ENCODE assay signal across 8 cellular contexts in the genomic region with DNA sequence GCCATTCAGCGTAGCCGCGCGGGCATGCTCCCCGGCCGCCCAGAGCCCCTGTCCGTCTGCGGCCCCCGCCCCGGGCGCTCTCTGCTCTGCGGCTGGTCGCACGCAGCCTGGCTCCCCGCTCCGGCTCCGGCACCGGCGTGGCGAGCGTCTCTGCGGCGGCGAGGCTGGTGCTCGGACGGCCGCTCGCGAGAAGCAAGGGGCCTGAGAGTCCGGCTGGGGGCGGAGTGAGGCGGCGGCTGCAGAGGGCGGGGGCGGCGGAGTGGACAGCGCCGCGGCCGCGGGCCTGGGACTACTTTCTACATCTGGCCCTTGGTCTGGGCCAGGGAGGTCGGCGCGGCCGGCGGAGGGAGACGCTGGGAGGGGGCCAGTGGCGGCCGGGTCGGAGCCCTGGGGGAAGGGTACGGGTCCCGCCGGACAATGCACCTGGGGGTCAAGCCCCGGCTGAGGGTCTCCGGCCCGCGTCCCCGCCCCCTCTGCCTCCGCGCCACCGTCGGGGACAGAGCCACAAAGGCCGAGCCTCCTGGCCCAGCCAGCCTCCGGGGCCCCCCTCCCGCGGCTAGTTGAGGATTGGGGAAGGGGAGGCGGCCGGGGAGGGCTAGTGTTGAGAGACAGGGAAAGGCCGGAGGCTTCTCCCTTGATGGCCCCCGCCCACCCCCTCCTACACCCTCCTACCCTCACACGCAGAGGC. TPM values are rescaled to one million over a fixed set of nuclear protein-coding genes. Genes with fewer than 3 reads are reported as not detected.
DNase-seq lines count a peak whose midpoint lies in the region; ATAC-seq and TF ChIP-seq lines count a peak whose summit lies in the region.

A gene with protein sequence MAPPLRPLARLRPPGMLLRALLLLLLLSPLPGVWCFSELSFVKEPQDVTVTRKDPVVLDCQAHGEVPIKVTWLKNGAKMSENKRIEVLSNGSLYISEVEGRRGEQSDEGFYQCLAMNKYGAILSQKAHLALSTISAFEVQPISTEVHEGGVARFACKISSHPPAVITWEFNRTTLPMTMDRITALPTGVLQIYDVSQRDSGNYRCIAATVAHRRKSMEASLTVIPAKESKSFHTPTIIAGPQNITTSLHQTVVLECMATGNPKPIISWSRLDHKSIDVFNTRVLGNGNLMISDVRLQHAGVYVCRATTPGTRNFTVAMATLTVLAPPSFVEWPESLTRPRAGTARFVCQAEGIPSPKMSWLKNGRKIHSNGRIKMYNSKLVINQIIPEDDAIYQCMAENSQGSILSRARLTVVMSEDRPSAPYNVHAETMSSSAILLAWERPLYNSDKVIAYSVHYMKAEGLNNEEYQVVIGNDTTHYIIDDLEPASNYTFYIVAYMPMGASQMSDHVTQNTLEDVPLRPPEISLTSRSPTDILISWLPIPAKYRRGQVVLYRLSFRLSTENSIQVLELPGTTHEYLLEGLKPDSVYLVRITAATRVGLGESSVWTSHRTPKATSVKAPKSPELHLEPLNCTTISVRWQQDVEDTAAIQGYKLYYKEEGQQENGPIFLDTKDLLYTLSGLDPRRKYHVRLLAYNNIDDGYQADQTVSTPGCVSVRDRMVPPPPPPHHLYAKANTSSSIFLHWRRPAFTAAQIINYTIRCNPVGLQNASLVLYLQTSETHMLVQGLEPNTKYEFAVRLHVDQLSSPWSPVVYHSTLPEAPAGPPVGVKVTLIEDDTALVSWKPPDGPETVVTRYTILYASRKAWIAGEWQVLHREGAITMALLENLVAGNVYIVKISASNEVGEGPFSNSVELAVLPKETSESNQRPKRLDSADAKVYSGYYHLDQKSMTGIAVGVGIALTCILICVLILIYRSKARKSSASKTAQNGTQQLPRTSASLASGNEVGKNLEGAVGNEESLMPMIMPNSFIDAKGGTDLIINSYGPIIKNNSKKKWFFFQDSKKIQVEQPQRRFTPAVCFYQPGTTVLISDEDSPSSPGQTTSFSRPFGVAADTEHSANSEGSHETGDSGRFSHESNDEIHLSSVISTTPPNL (minus strand): TSS at position 226 of the 688 bp plus-strand sequence. CDS start 221 bp downstream, at position 5.

- H3K23ac ChIP-seq in H9 (ENCODE audit: insufficient read length, low read depth, low read length), result no peak within 1 kb of the TSS

- no peaks in the 10 kb centered on the region for H3K36me3 ChIP-seq in BLaER1 treated with 17β-estradiol and CSF1 and Interleukin-3, amounts not matched to agents 10 nM and 100 nM
- H3K36me3 ChIP-seq in esophagus (ENCODE audit: control insufficient read depth in 2 of 2, insufficient read depth in 2 of 2, low read length in 1 of 2) (no peaks in the 10 kb centered on the region), mucosa of rectum (ENCODE audit: control insufficient read depth in 2 of 2, insufficient read depth in 2 of 2, low read length in 2 of 2) (no peaks in the 10 kb centered on the region), urinary bladder (ENCODE audit: insufficient read depth) (no peaks in the 10 kb centered on the region)

- peak within 1 kb of the TSS; percentile 34 for H3K18ac ChIP-seq in H9 (ENCODE audit: insufficient read length, low read depth, low read length)

- H4K20me1 ChIP-seq in BLaER1 treated with 17β-estradiol and CSF1 and Interleukin-3, amounts not matched to agents 10 nM and 100 nM, result peaks cover 0 to 26% (median 6%) of the 10 kb centered on the region in 11 experiments; a peak in 9 of 22 replicates
- no peaks in the 10 kb centered on the region for H4K20me1 ChIP-seq in H9 (ENCODE audit: control insufficient read depth, insufficient read depth, insufficient read length)

- H3K4me3 ChIP-seq in BLaER1 treated with 17β-estradiol and CSF1 and Interleukin-3, amounts not matched to agents 10 nM and 100 nM, result peak within 1 kb of the TSS; percentile 58 to 78 (median 70)
- H3K4me3 ChIP-seq in esophagus (ENCODE audit: low read depth in 1 of 2, low read length in 2 of 2) (peak within 1 kb of the TSS; percentile 54 to 68), mucosa of rectum (ENCODE audit: low read length in 2 of 2) (peak within 1 kb of the TSS; percentile 61 to 71), urinary bladder (ENCODE audit: low read depth, low read length) (peak within 1 kb of the TSS; percentile 89)

- no peak within 1 kb of the TSS for H3T11ph ChIP-seq in H9 (ENCODE audit: low read length)

- H3K27me3 ChIP-seq in BLaER1 treated with 17β-estradiol and CSF1 and Interleukin-3, amounts not matched to agents 10 nM and 100 nM, result peaks cover 56 to 67% (median 63%) of the 10 kb centered on the region in 11 experiments
- H3K27me3 ChIP-seq in H9 (ENCODE audit: insufficient read depth, low read length) (peaks cover 65% of the 10 kb centered on the region), esophagus (ENCODE audit: control insufficient read depth in 1 of 2, insufficient read depth in 2 of 2, low read length in 2 of 2) (peaks cover 0 to 17% of the 10 kb centered on the region in 2 donors), mucosa of rectum (ENCODE audit: control insufficient read depth in 2 of 2, insufficient read depth in 2 of 2, low read length in 2 of 2) (peaks cover 20 to 31% of the 10 kb centered on the region in 2 donors)

- no peak within 1 kb of the TSS for H4K8ac ChIP-seq in H9 (replicated peaks; ENCODE audit: insufficient read length, low read depth, low read length)

- H2BK12ac ChIP-seq in H9 (ENCODE audit: insufficient read length, low read depth, low read length), result no peak within 1 kb of the TSS

- no peak within 1 kb of the TSS for H4K5ac ChIP-seq in H9 (ENCODE audit: insufficient read length, low read depth, low read length)

- peaks cover 53% of the 10 kb centered on the region for H3K27me3 Mint-ChIP-seq in H9 (ENCODE audit: low read depth)

- no CpG with 5 or more reads among the region's 71 CpGs for WGBS in H9 (ENCODE audit: extremely low coverage, insufficient read length, low lambda C conversion rate)
- WGBS in esophagus, 2 donors, result 2% methylated on average over 63 to 71 of the region's 71 CpGs
- under 1% methylated on average over 71 of the region's 71 CpGs for WGBS in urinary bladder

- ATAC-seq in HG03571 (IDR thresholded peaks at IDR 0.05; ENCODE audit: unreplicated experiment), result no peak

- H3K9me3 ChIP-seq in BLaER1 treated with 17β-estradiol and CSF1 and Interleukin-3, amounts not matched to agents 10 nM and 100 nM (replicated peaks in 1 of 11), result no peaks in the 10 kb centered on the region
- H3K9me3 ChIP-seq in H9 (ENCODE audit: control insufficient read depth, low read depth, low read length), result no peaks in the 10 kb centered on the region
- no peaks in the 10 kb centered on the region for H3K9me3 ChIP-seq in esophagus (ENCODE audit: control insufficient read depth in 2 of 2, insufficient read depth in 1 of 2, low read depth in 1 of 2, low read length in 1 of 2)
- no peaks in the 10 kb centered on the region for H3K9me3 ChIP-seq in mucosa of rectum (ENCODE audit: control insufficient read depth in 2 of 2, low read length in 2 of 2)

- H2BK20ac ChIP-seq in H9 (ENCODE audit: low read depth, low read length, poor library complexity, severe bottlenecking), result no peak within 1 kb of the TSS

- H3K27ac Mint-ChIP-seq in H9, result peak within 1 kb of the TSS in 1 of 3 experiments; percentile 62; a peak in 2 of 7 replicates

- TF ChIP-seq CTCF in H9 (conservative IDR thresholded peaks at IDR 0.05), result no peak

- H2BK120ac ChIP-seq in H9 (ENCODE audit: low read depth, low read length, poor library complexity, severe bottlenecking), result no peak within 1 kb of the TSS

- no peak within 1 kb of the TSS for H2AK5ac ChIP-seq in H9 (ENCODE audit: insufficient read length, low read length)

- peak within 1 kb of the TSS; percentile 13 to 68 (median 50); a peak in 19 of 22 replicates for H3K9ac ChIP-seq in BLaER1 treated with 17β-estradiol and CSF1 and Interleukin-3, amounts not matched to agents 10 nM and 100 nM
- H3K9ac ChIP-seq in H9 (ENCODE audit: extremely low read depth, insufficient read length, low read length) (peak within 1 kb of the TSS; percentile 32), mucosa of rectum (ENCODE audit: low read depth in 1 of 2, low read length in 2 of 2) (peak within 1 kb of the TSS in 1 of 2 donors; percentile 38)

- H3K23me2 ChIP-seq in H9 (ENCODE audit: insufficient read length, low read depth, low read length, poor library complexity, severe bottlenecking), result peaks cover 12% of the 10 kb centered on the region

- no peak within 1 kb of the TSS for H3K4ac ChIP-seq in H9 (ENCODE audit: low read depth, low read length)

- H3K79me2 ChIP-seq in H9 (ENCODE audit: insufficient read depth, low read length), result no peaks in the 10 kb centered on the region

- peak within 1 kb of the TSS; percentile 90 to 100 (median 99) for H3K4me2 ChIP-seq in BLaER1 treated with 17β-estradiol and CSF1 and Interleukin-3, amounts not matched to agents 10 nM and 100 nM
- peak within 1 kb of the TSS; percentile 87 for H3K4me2 ChIP-seq in H9 (ENCODE audit: insufficient read depth, insufficient read length, low read length)

- H3K14ac ChIP-seq in H9 (ENCODE audit: insufficient read depth, low read length), result peak within 1 kb of the TSS; percentile 86

- H3K9me3 Mint-ChIP-seq in H9, result no peaks in the 10 kb centered on the region

- H3K79me1 ChIP-seq in H9 (ENCODE audit: insufficient read depth, low read depth, low read length, poor library complexity, severe bottlenecking), result no peaks in the 10 kb centered on the region

- H2AFZ ChIP-seq in H9 (ENCODE audit: low read length), result no peak within 1 kb of the TSS

- DNase-seq in H9 (peak; percentile 76), SKM-1 treated with dmso at 0.1 percent for 144 hours (lab: John Stamatoyannopoulos, UW; ENCODE audit: unreplicated experiment) (peak; percentile 44)
- DNase-seq in activated CD4-positive, CD25-positive, alpha-beta regulatory T cell (lab: John Stamatoyannopoulos, UW), result no peak

- H3K56ac ChIP-seq in H9 (ENCODE audit: insufficient read length, low read depth, low read length), result no peak within 1 kb of the TSS

- H4K91ac ChIP-seq in H9 (ENCODE audit: insufficient read length, low read depth, low read length), result no peak within 1 kb of the TSS

- H3K4me3 Mint-ChIP-seq in H9, result peak within 1 kb of the TSS; percentile 69 to 84

- H2BK15ac ChIP-seq in H9 (ENCODE audit: low read depth, low read length), result no peak within 1 kb of the TSS

- peaks cover 4 to 7% of the 10 kb centered on the region in 2 experiments for H3K4me1 Mint-ChIP-seq in H9

- peaks cover 12 to 20% (median 17%) of the 10 kb centered on the region in 10 experiments; a peak in 18 of 20 replicates for H3K4me1 ChIP-seq in BLaER1 treated with 17β-estradiol and CSF1 and Interleukin-3, amounts not matched to agents 10 nM and 100 nM
- H3K4me1 ChIP-seq in H9 (ENCODE audit: insufficient read depth, low read length) (no peaks in the 10 kb centered on the region), esophagus (ENCODE audit: control insufficient read depth in 2 of 2, insufficient read depth in 2 of 2, low read length in 1 of 2) (no peaks in the 10 kb centered on the region), mucosa of rectum (ENCODE audit: control insufficient read depth in 2 of 2, insufficient read depth in 2 of 2, low read length in 2 of 2) (peaks cover 6 to 8% of the 10 kb centered on the region in 2 donors), urinary bladder (ENCODE audit: insufficient read depth) (no peaks in the 10 kb centered on the region)

- H2BK5ac ChIP-seq in H9 (ENCODE audit: insufficient read length, low read length), result no peak within 1 kb of the TSS

- no peaks in the 10 kb centered on the region for H3K36me3 Mint-ChIP-seq in H9 (ENCODE audit: insufficient read depth in 1 of 3, low read depth in 3 of 3)

- no peak within 1 kb of the TSS for H3K27ac ChIP-seq in BLaER1 treated with 17β-estradiol and CSF1 and Interleukin-3, amounts not matched to agents 10 nM and 100 nM
- H3K27ac ChIP-seq in H9 (ENCODE audit: insufficient read length, low read depth, low read length), result no peak within 1 kb of the TSS
- peak within 1 kb of the TSS in 1 of 2 donors; percentile 53 for H3K27ac ChIP-seq in esophagus (ENCODE audit: low read depth in 2 of 2, low read length in 1 of 2)
- peak within 1 kb of the TSS in 1 of 2 donors; percentile 58 for H3K27ac ChIP-seq in mucosa of rectum (ENCODE audit: low read depth in 2 of 2, low read length in 2 of 2)
- H3K27ac ChIP-seq in urinary bladder (ENCODE audit: low read depth), result peak within 1 kb of the TSS; percentile 89

RNA-seq across cellular contexts. Expression of the gene that starts here (rescaled TPM):
- total RNA-seq in H9 (2021) (4.4 and 5.7 TPM in 2 replicates), urinary bladder (16.2 TPM)
- polyA plus RNA-seq in esophagus (under 1 TPM; 0.02 to 0.10 TPM), urinary bladder (0.68 TPM)

Comparison
In these comparisons a context has a peak if more than half of its experiments do, and no peak if none do; other contexts are left out.
1. DNase-seq: peak in H9 (single experiment) and SKM-1 treated with dmso at 0.1 percent for 144 hours (single experiment); none in activated CD4-positive, CD25-positive, alpha-beta regulatory T cell (0 of 4).
2. Peak in every context shown above with its lines, with median percentiles within 50 percentile points of each other: H3K4me3 ChIP-seq.